In genomic region chr12:30795660-30796507, GRCh38 we compare ENCODE assay signal across 8 cellular contexts. TPM values are rescaled to one million over a fixed set of nuclear protein-coding genes. Genes with fewer than 3 reads are reported as not detected.
DNase-seq lines count a peak whose midpoint lies in the region; ATAC-seq and TF ChIP-seq lines count a peak whose summit lies in the region.

No MANE protein-coding gene starts in this region.

- peak overlapping the region in 2 of 4 donors; percentile 11 to 68 for H3K27ac ChIP-seq in upper lobe of left lung

- H3K9me3 Mint-ChIP-seq in activated T-helper 17 cell treated with anti-CD3 and anti-CD28 coated beads, Interleukin-2, amount 50 U/mL, for 72 hours, result no peaks in the 10 kb centered on the region

- H3K4me1 Mint-ChIP-seq in activated T-helper 17 cell treated with anti-CD3 and anti-CD28 coated beads, Interleukin-2, amount 50 U/mL, for 72 hours, result peaks cover 11% of the 10 kb centered on the region

- TF ChIP-seq EP300 in upper lobe of left lung (IDR thresholded peaks at IDR 0.05), result no peak

- peak overlapping the region; percentile 68 to 73 for H3K4me3 ChIP-seq in foreskin fibroblast (ENCODE audit: low read depth in 1 of 2, low read length in 2 of 2)
- H3K4me3 ChIP-seq in neuron (ENCODE audit: low read length), result peak overlapping the region; percentile 33
- H3K4me3 ChIP-seq in upper lobe of left lung, result peak overlapping the region; percentile 38 to 66 (median 58)

- H3K27me3 Mint-ChIP-seq in activated T-helper 17 cell treated with anti-CD3 and anti-CD28 coated beads, Interleukin-2, amount 50 U/mL, for 72 hours, result peaks cover 27% of the 10 kb centered on the region

- H3K9me3 ChIP-seq in neuron (ENCODE audit: low read length) (peaks cover 3% of the 10 kb centered on the region), upper lobe of left lung (no peaks in the 10 kb centered on the region)

- peak overlapping the region; percentile 64 for H3K4me3 Mint-ChIP-seq in activated T-helper 17 cell treated with anti-CD3 and anti-CD28 coated beads, Interleukin-2, amount 50 U/mL, for 72 hours

- H3K36me3 ChIP-seq in neuron (ENCODE audit: insufficient read depth, low read length) (no peaks in the 10 kb centered on the region), upper lobe of left lung (no peaks in the 10 kb centered on the region)

- no peaks in the 10 kb centered on the region for H3K36me3 Mint-ChIP-seq in activated T-helper 17 cell treated with anti-CD3 and anti-CD28 coated beads, Interleukin-2, amount 50 U/mL, for 72 hours (ENCODE audit: low read depth)

- WGBS in upper lobe of left lung, 2 donors, result 0 to 2% methylated on average over 1 to 37 of the region's 70 CpGs

- peak; percentile 93 for ATAC-seq in HG02852 (IDR thresholded peaks at IDR 0.05; ENCODE audit: unreplicated experiment)
- ATAC-seq in activated T-helper 17 cell treated with anti-CD3 and anti-CD28 coated beads, Interleukin-2, amount 50 U/mL, for 72 hours (replicated peaks), result peak; percentile 84
- ATAC-seq in upper lobe of left lung (ENCODE audit: low FRiP score in 2 of 2), result peak; percentile 78 to 87

- no peak overlapping the region for H3K27ac Mint-ChIP-seq in activated T-helper 17 cell treated with anti-CD3 and anti-CD28 coated beads, Interleukin-2, amount 50 U/mL, for 72 hours

- TF ChIP-seq POLR2A in upper lobe of left lung (IDR thresholded peaks at IDR 0.05), result no peak

- H3K4me1 ChIP-seq in neuron (ENCODE audit: insufficient read depth, low read length) (peaks cover 11% of the 10 kb centered on the region), upper lobe of left lung (peaks cover 18 to 21% (median 20%) of the 10 kb centered on the region in 4 donors)

- peak overlapping the region; percentile 24 for H2AFZ ChIP-seq in neuron (ENCODE audit: low read depth, low read length)

- DNase-seq in SIG-M5 treated with dmso at 0.1 percent for 504 hours (lab: John Stamatoyannopoulos, UW; ENCODE audit: unreplicated experiment) (peak; percentile 50), SIG-M5 (lab: John Stamatoyannopoulos, UW) (no peak), NCI-H510A treated with DMSO at 0.1 percent for 48 hours (lab: John Stamatoyannopoulos, UW) (peak; percentile 37), foreskin fibroblast (peak; percentile 92 to 93), upper lobe of left lung (peak; percentile 52 to 93)

- no peak for TF ChIP-seq CTCF in foreskin fibroblast (IDR thresholded peaks at IDR 0.05; ENCODE audit: low read depth, low read length)
- TF ChIP-seq CTCF in upper lobe of left lung (IDR thresholded peaks at IDR 0.05), result peak in 4 of 6 experiments; percentile 12 to 45 (median 32)

- peaks cover 27% of the 10 kb centered on the region for H3K27me3 ChIP-seq in neuron (ENCODE audit: insufficient read depth, low read length)
- peaks cover 0 to 7% (median 1%) of the 10 kb centered on the region in 4 donors for H3K27me3 ChIP-seq in upper lobe of left lung

RNA-seq across cellular contexts. Expression of gene CAPRIN2, which starts 41.1 kb away (rescaled TPM):
- total RNA-seq in activated T-helper 17 cell treated with anti-CD3 and anti-CD28 coated beads, Interleukin-2, amount 50 U/mL, for 72 hours, result 10 to 100 TPM; 11.3 to 12.1 TPM
- 100 to 1,000 TPM in 1 of 6 donors, 10 to 100 TPM in 5; 14.3 to 116 (median 31.1) TPM for total RNA-seq in upper lobe of left lung
